8 cellular contexts compared by ENCODE assay signal in genomic region chr17:79008666-79009387, GRCh38. TPM values are rescaled to one million over a fixed set of nuclear protein-coding genes. Genes with fewer than 3 reads are reported as not detected.
A peak's percentile ranks its signal among the peaks of the same experiment; 100 is the strongest.
DNase-seq lines count a peak whose midpoint lies in the region; ATAC-seq and TF ChIP-seq lines count a peak whose summit lies in the region.

No MANE protein-coding gene starts in this region.

- H3K36me3 Mint-ChIP-seq in chondrocyte (ENCODE audit: low read depth) (peaks cover 2% of the 10 kb centered on the region), mesothelial cell of epicardium (peaks cover 2% of the 10 kb centered on the region)

- H3K27ac Mint-ChIP-seq in chondrocyte (ENCODE audit: unreplicated experiment) = peak overlapping the region; percentile 88
- peak overlapping the region; percentile 78 for H3K27ac Mint-ChIP-seq in mesothelial cell of epicardium

- peak; percentile 27 for DNase-seq in Right ventricle myocardium inferior (ENCODE audit: missing footprints)
- DNase-seq in cardiac septum (ENCODE audit: low spot score) = no peak
- no peak for DNase-seq in chondrocyte (ENCODE audit: low spot score)
- DNase-seq in mesothelial cell of epicardium (ENCODE audit: low spot score in 2 of 2, unreplicated experiment in 2 of 2) = no peak
- DNase-seq in SIG-M5 treated with dmso at 0.1 percent for 504 hours (lab: John Stamatoyannopoulos, UW; ENCODE audit: unreplicated experiment) = no peak
- DNase-seq in OCI-M2 (lab: John Stamatoyannopoulos, UW; ENCODE audit: unreplicated experiment) = no peak

- ATAC-seq in Right ventricle myocardium inferior (peak; percentile 4), HG02870 (IDR thresholded peaks at IDR 0.05; ENCODE audit: unreplicated experiment) (no peak), HG03095 (IDR thresholded peaks at IDR 0.05; ENCODE audit: unreplicated experiment) (no peak)

- intact Hi-C loops in Right ventricle myocardium inferior (cut with DNase I) (no loop called here), cardiac septum (cut with DNase I) (no loop called here)

- H3K4me3 Mint-ChIP-seq in chondrocyte (ENCODE audit: unreplicated experiment) (peak overlapping the region; percentile 82), mesothelial cell of epicardium (peak overlapping the region; percentile 89)

- H3K4me1 Mint-ChIP-seq in chondrocyte (ENCODE audit: low read depth) = peaks cover 34% of the 10 kb centered on the region
- H3K4me1 Mint-ChIP-seq in mesothelial cell of epicardium = peaks cover 35% of the 10 kb centered on the region

- no peaks in the 10 kb centered on the region for H3K27me3 Mint-ChIP-seq in chondrocyte (ENCODE audit: low read depth)
- no peaks in the 10 kb centered on the region for H3K27me3 Mint-ChIP-seq in mesothelial cell of epicardium (ENCODE audit: low read depth)

- H3K9me3 Mint-ChIP-seq in chondrocyte (ENCODE audit: low read depth) (no peaks in the 10 kb centered on the region), mesothelial cell of epicardium (peaks cover 10% of the 10 kb centered on the region)

- TF ChIP-seq CTCF in chondrocyte (IDR thresholded peaks at IDR 0.05) (no peak), mesothelial cell of epicardium (IDR thresholded peaks at IDR 0.05; ENCODE audit: unreplicated experiment) (no peak)

RNA-seq across cellular contexts. Expression of gene CANT1, which starts 0.7 kb away (rescaled TPM):
- total RNA-seq in Right ventricle myocardium inferior = 31.1 TPM
- 25.2 TPM for total RNA-seq in cardiac septum
- 37.3 to 50.5 TPM (median 47.9 TPM) in 3 replicates for total RNA-seq in chondrocyte
- total RNA-seq in mesothelial cell of epicardium = 64.2 to 79.3 TPM (median 68.2 TPM) in 3 replicates

RNA-seq across cellular contexts. Expression of gene C1QTNF1, which starts 15.1 kb away (rescaled TPM):
- total RNA-seq in Right ventricle myocardium inferior = 240 TPM
- 92.9 TPM for total RNA-seq in cardiac septum
- total RNA-seq in chondrocyte = 74.7 to 96.2 TPM (median 74.9 TPM) in 3 replicates
- 21.9 to 22.1 TPM (median 22.1 TPM) in 3 replicates for total RNA-seq in mesothelial cell of epicardium

RNA-seq across cellular contexts. Expression of gene LGALS3BP, which starts 29.1 kb away (rescaled TPM):
- total RNA-seq in Right ventricle myocardium inferior (611 TPM), cardiac septum (312 TPM), chondrocyte (120 to 177 TPM (median 127 TPM) in 3 replicates), mesothelial cell of epicardium (373 to 393 TPM (median 375 TPM) in 3 replicates)
